Comparison of ENCODE assay signal across 12 cellular contexts in the genomic region with DNA sequence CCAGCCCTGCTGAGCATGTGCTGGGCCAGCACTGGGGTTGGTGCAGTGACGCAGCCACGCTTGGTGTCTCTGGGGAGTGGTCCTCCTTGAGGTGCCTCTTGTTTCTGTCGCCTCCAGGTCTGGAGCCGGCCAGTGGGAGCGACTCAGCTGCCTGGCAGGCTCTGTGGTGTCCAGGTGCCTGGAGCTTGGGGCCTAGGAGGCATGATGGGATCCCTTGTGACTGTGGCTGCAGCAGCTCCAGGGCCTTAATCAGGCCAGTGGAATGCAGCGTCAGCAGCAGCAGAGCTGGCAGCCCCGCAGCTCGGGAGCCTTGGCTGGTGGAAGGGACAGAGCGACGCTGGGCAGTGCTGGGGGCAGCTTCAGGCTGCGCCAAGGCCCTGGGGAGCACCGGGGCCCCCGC.
DNase-seq lines count a peak whose midpoint lies in the region; ATAC-seq and TF ChIP-seq lines count a peak whose summit lies in the region.
"Had no signal": no experiment of that assay in that cellular context is flagged by ENCODE, and none has a peak within 500 bp of the region (broad histone marks: within the 10 kb centered on the region; RNA-seq: fewer than 3 reads in every experiment).

No MANE protein-coding gene starts in this region.

- intact Hi-C loops in ascending aorta (cut with DNase I) (no loop called here), left cardiac atrium (cut with DNase I) (no loop called here), psoas muscle (cut with DNase I) (no loop called here)

- TF ChIP-seq CTCF in ascending aorta (IDR thresholded peaks at IDR 0.05), result no peak
- TF ChIP-seq CTCF in psoas muscle (IDR thresholded peaks at IDR 0.05), result no peak

- H3K4me3 Mint-ChIP-seq in activated T-cell treated with anti-CD3 and anti-CD28 coated beads, Interleukin-2, amount 50 U/mL, for 4 hours, result no peak overlapping the region

- H3K4me1 ChIP-seq in ascending aorta (peaks cover 0 to 9% of the 10 kb centered on the region in 2 donors), psoas muscle (peaks cover 22% of the 10 kb centered on the region)

- ATAC-seq in left cardiac atrium (peak; percentile 84 to 89), psoas muscle (peak; percentile 95 to 98 (median 97)), HG02571 (IDR thresholded peaks at IDR 0.05; ENCODE audit: unreplicated experiment) (no peak)
- no peak for ATAC-seq in activated T-cell treated with anti-CD3 and anti-CD28 coated beads, Interleukin-2, amount 50 U/mL, for 4 hours

- no peaks in the 10 kb centered on the region for H3K4me1 Mint-ChIP-seq in activated T-cell treated with anti-CD3 and anti-CD28 coated beads, Interleukin-2, amount 50 U/mL, for 4 hours (ENCODE audit: low read depth)

- H3K27me3 ChIP-seq in ascending aorta (no peaks in the 10 kb centered on the region), psoas muscle (ENCODE audit: insufficient read depth in 3 of 3, low read length in 2 of 3) (no peaks in the 10 kb centered on the region)

- H3K36me3 Mint-ChIP-seq in activated T-cell treated with anti-CD3 and anti-CD28 coated beads, Interleukin-2, amount 50 U/mL, for 4 hours (ENCODE audit: insufficient read depth), result no peaks in the 10 kb centered on the region

- DNase-seq in C1 segment of cervical spinal cord (lab: John Stamatoyannopoulos, UW) (peak in 8 of 14 donors; percentile 11 to 67 (median 29)), ascending aorta (ENCODE audit: low spot score in 2 of 2) (peak in 1 of 2 donors; percentile 83), left cardiac atrium (peak; percentile 59), psoas muscle (peak; percentile 64 to 87), NCI-H510A treated with DMSO at 0.1 percent for 48 hours (lab: John Stamatoyannopoulos, UW) (no peak), NAMALWA (ENCODE audit: low spot score) (no peak)
- DNase-seq in activated T-cell treated with anti-CD3 and anti-CD28 coated beads, Interleukin-2, amount 50 U/mL, for 4 hours, result no peak
- DNase-seq: esophagus squamous epithelium, GDM1, NCI-H1930, PC-9 had no signal

- peaks cover 21% of the 10 kb centered on the region for H3K9me3 Mint-ChIP-seq in activated T-cell treated with anti-CD3 and anti-CD28 coated beads, Interleukin-2, amount 50 U/mL, for 4 hours

- H3K27ac ChIP-seq in ascending aorta (peak overlapping the region; percentile 30 to 32), psoas muscle (peak overlapping the region; percentile 71)
- H3K27ac ChIP-seq: PC-9 had no signal

- peaks cover 18% of the 10 kb centered on the region for H3K27me3 Mint-ChIP-seq in activated T-cell treated with anti-CD3 and anti-CD28 coated beads, Interleukin-2, amount 50 U/mL, for 4 hours (ENCODE audit: low read depth)

- H3K9me3 ChIP-seq in ascending aorta (peaks cover 0 to 11% of the 10 kb centered on the region in 2 donors), psoas muscle (peaks cover 11% of the 10 kb centered on the region)

- H3K4me3 ChIP-seq in ascending aorta, result no peak overlapping the region
- no peak overlapping the region for H3K4me3 ChIP-seq in psoas muscle
- H3K4me3 ChIP-seq: esophagus squamous epithelium, PC-9 had no signal

- WGBS in psoas muscle, 3 donors, result 24 to 55% (median 43%) methylated on average over 13 of the region's 13 CpGs

- H3K36me3 ChIP-seq in ascending aorta, result no peaks in the 10 kb centered on the region
- peaks cover 0 to 22% of the 10 kb centered on the region in 2 donors for H3K36me3 ChIP-seq in psoas muscle (ENCODE audit: insufficient read depth in 1 of 2, low read depth in 1 of 2)

Comparison
In these comparisons a context has a peak if more than half of its experiments do, and no peak if none do; other contexts are left out.
1. DNase-seq: peak in C1 segment of cervical spinal cord (8 of 14), left cardiac atrium (single experiment) and psoas muscle (2 of 2); none in NCI-H510A treated with DMSO at 0.1 percent for 48 hours (single experiment), NAMALWA (single experiment) and activated T-cell treated with anti-CD3 and anti-CD28 coated beads, Interleukin-2, amount 50 U/mL, for 4 hours (single experiment).
2. ATAC-seq: peak in left cardiac atrium (2 of 2) and psoas muscle (4 of 4); none in HG02571 (single experiment) and activated T-cell treated with anti-CD3 and anti-CD28 coated beads, Interleukin-2, amount 50 U/mL, for 4 hours (0 of 2).